1 cellular context compared by ENCODE assay signal in genomic region chr3:20185733-20186599, GRCh38.
TF ChIP-seq lines count a peak whose summit lies in the region.

SGO1 (minus strand) TSS chr3:20186206; CDS start chr3:20184027, 2,179 bp downstream.

TF ChIP-seq in K562, 482 proteins besides CTCF, POLR2A, EP300 and RAD21 (continued from another document and continues in another):
- TF ChIP-seq, protein P1, sequence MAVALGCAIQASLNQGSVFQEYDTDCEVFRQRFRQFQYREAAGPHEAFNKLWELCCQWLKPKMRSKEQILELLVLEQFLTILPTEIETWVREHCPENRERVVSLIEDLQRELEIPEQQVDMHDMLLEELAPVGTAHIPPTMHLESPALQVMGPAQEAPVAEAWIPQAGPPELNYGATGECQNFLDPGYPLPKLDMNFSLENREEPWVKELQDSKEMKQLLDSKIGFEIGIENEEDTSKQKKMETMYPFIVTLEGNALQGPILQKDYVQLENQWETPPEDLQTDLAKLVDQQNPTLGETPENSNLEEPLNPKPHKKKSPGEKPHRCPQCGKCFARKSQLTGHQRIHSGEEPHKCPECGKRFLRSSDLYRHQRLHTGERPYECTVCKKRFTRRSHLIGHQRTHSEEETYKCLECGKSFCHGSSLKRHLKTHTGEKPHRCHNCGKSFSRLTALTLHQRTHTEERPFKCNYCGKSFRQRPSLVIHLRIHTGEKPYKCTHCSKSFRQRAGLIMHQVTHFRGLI (CRISPR knock-in tag; IDR thresholded peaks at IDR 0.05) = no peak
- TF ChIP-seq SMAD2 (IDR thresholded peaks at IDR 0.05; ENCODE audit: low read depth, low read length) = no peak
- TF ChIP-seq GATAD2A (IDR thresholded peaks at IDR 0.05) = no peak
- TF ChIP-seq CBX3 (IDR thresholded peaks at IDR 0.05; ENCODE audit: borderline replicate concordance in 1 of 2, low read length in 2 of 2) = no peak; a peak in 1 of 3 replicates
- TF ChIP-seq ZNF408 (CRISPR knock-in tag; IDR thresholded peaks at IDR 0.05; ENCODE audit: low read depth) = no peak
- no peak for TF ChIP-seq ELK1 (CRISPR knock-in tag; IDR thresholded peaks at IDR 0.05)
- no peak for TF ChIP-seq HOXB6 (CRISPR knock-in tag; IDR thresholded peaks at IDR 0.05; ENCODE audit: borderline replicate concordance)
- no peak for TF ChIP-seq EZH2 (IDR thresholded peaks at IDR 0.05; ENCODE audit: borderline replicate concordance, low read depth, low read length)
- no peak for TF ChIP-seq NFXL1 (CRISPR knock-in tag; IDR thresholded peaks at IDR 0.05)
- no peak for TF ChIP-seq ZNF780A (CRISPR knock-in tag; IDR thresholded peaks at IDR 0.05)
- TF ChIP-seq MTA2 (IDR thresholded peaks at IDR 0.05; ENCODE audit: low read depth) = no peak
- TF ChIP-seq PREB (CRISPR knock-in tag; IDR thresholded peaks at IDR 0.05) = 0 out of 2 replicates have a peak, but pooled peaks have one; percentile 81
- no peak for TF ChIP-seq HNRNPK (IDR thresholded peaks at IDR 0.05; ENCODE audit: low read depth, low read length, poor library complexity, severe bottlenecking)
- TF ChIP-seq, protein P2, sequence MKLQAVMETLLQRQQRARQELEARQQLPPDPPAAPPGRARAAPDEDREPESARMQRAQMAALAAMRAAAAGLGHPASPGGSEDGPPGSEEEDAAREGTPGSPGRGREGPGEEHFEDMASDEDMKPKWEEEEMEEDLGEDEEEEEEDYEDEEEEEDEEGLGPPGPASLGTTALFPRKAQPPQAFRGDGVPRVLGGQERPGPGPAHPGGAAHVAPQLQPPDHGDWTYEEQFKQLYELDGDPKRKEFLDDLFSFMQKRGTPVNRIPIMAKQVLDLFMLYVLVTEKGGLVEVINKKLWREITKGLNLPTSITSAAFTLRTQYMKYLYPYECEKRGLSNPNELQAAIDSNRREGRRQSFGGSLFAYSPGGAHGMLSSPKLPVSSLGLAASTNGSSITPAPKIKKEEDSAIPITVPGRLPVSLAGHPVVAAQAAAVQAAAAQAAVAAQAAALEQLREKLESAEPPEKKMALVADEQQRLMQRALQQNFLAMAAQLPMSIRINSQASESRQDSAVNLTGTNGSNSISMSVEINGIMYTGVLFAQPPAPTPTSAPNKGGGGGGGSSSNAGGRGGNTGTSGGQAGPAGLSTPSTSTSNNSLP (IDR thresholded peaks at IDR 0.05; ENCODE audit: borderline replicate concordance, low read depth, low read length) = no peak; the same call in 1 of the 2 replicates
- TF ChIP-seq MEF2A (IDR thresholded peaks at IDR 0.05; ENCODE audit: control insufficient read depth, low read depth, low read length) = no peak
- TF ChIP-seq, protein P3, sequence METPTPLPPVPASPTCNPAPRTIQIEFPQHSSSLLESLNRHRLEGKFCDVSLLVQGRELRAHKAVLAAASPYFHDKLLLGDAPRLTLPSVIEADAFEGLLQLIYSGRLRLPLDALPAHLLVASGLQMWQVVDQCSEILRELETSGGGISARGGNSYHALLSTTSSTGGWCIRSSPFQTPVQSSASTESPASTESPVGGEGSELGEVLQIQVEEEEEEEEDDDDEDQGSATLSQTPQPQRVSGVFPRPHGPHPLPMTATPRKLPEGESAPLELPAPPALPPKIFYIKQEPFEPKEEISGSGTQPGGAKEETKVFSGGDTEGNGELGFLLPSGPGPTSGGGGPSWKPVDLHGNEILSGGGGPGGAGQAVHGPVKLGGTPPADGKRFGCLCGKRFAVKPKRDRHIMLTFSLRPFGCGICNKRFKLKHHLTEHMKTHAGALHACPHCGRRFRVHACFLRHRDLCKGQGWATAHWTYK (CRISPR knock-in tag; IDR thresholded peaks at IDR 0.05) = peak; percentile 54; the same call in 1 of the 2 replicates
- peak; percentile 97 for TF ChIP-seq SP1 (CRISPR knock-in tag; IDR thresholded peaks at IDR 0.05)
- TF ChIP-seq CREB3 (tag; conservative IDR thresholded peaks at IDR 0.05; ENCODE audit: low read depth) = no peak
- TF ChIP-seq, protein P4, sequence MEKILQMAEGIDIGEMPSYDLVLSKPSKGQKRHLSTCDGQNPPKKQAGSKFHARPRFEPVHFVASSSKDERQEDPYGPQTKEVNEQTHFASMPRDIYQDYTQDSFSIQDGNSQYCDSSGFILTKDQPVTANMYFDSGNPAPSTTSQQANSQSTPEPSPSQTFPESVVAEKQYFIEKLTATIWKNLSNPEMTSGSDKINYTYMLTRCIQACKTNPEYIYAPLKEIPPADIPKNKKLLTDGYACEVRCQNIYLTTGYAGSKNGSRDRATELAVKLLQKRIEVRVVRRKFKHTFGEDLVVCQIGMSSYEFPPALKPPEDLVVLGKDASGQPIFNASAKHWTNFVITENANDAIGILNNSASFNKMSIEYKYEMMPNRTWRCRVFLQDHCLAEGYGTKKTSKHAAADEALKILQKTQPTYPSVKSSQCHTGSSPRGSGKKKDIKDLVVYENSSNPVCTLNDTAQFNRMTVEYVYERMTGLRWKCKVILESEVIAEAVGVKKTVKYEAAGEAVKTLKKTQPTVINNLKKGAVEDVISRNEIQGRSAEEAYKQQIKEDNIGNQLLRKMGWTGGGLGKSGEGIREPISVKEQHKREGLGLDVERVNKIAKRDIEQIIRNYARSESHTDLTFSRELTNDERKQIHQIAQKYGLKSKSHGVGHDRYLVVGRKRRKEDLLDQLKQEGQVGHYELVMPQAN (IDR thresholded peaks at IDR 0.05; ENCODE audit: borderline replicate concordance) = peak; percentile 98
- TF ChIP-seq DACH1 (IDR thresholded peaks at IDR 0.05; ENCODE audit: partially characterized antibody) = no peak
- no peak for TF ChIP-seq PPARD (CRISPR knock-in tag; IDR thresholded peaks at IDR 0.05)
- TF ChIP-seq NCOA2 (IDR thresholded peaks at IDR 0.05; ENCODE audit: partially characterized antibody in 2 of 2) = no peak
- 0 out of 2 replicates have a peak, but pooled peaks have one; percentile 1 for TF ChIP-seq ZSCAN32 (CRISPR knock-in tag; IDR thresholded peaks at IDR 0.05)
- no peak for TF ChIP-seq MYNN (IDR thresholded peaks at IDR 0.05)
- no peak for TF ChIP-seq MYNN (CRISPR knock-in tag; IDR thresholded peaks at IDR 0.05)
- TF ChIP-seq, protein P5, sequence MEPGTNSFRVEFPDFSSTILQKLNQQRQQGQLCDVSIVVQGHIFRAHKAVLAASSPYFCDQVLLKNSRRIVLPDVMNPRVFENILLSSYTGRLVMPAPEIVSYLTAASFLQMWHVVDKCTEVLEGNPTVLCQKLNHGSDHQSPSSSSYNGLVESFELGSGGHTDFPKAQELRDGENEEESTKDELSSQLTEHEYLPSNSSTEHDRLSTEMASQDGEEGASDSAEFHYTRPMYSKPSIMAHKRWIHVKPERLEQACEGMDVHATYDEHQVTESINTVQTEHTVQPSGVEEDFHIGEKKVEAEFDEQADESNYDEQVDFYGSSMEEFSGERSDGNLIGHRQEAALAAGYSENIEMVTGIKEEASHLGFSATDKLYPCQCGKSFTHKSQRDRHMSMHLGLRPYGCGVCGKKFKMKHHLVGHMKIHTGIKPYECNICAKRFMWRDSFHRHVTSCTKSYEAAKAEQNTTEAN (CRISPR knock-in tag; IDR thresholded peaks at IDR 0.05) = no peak
- TF ChIP-seq CBX1 (IDR thresholded peaks at IDR 0.05; ENCODE audit: low read depth) = no peak; the same call in none of the 2 replicates
- TF ChIP-seq, protein P6, sequence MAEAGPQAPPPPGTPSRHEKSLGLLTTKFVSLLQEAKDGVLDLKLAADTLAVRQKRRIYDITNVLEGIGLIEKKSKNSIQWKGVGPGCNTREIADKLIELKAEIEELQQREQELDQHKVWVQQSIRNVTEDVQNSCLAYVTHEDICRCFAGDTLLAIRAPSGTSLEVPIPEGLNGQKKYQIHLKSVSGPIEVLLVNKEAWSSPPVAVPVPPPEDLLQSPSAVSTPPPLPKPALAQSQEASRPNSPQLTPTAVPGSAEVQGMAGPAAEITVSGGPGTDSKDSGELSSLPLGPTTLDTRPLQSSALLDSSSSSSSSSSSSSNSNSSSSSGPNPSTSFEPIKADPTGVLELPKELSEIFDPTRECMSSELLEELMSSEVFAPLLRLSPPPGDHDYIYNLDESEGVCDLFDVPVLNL (CRISPR knock-in tag; IDR thresholded peaks at IDR 0.05; ENCODE audit: low read depth) = peak; percentile 100
- peak; percentile 87 for TF ChIP-seq ELF1 (tag; IDR thresholded peaks at IDR 0.05)
- TF ChIP-seq SNRNP70 (optimal IDR thresholded peaks at IDR 0.05; ENCODE audit: low read depth, low read length) = no peak
- TF ChIP-seq HLTF (IDR thresholded peaks at IDR 0.05) = peak; percentile 92
- TF ChIP-seq RFX1 (IDR thresholded peaks at IDR 0.05) = no peak
- TF ChIP-seq FOXA3 (CRISPR knock-in tag; conservative IDR thresholded peaks at IDR 0.05 in 1 of 2, IDR thresholded peaks at IDR 0.05 in 1 of 2) = peak in 1 of 2 experiments; percentile 70; a peak in 1 of 4 replicates
- no peak for TF ChIP-seq KAT8 (IDR thresholded peaks at IDR 0.05; ENCODE audit: low read depth)
- no peak for TF ChIP-seq ZNF77 (CRISPR knock-in tag; IDR thresholded peaks at IDR 0.05)
- TF ChIP-seq HDGF (IDR thresholded peaks at IDR 0.05) = 0 out of 2 replicates have a peak, but pooled peaks have one; percentile 69
- TF ChIP-seq SMAD4 (CRISPR knock-in tag; conservative IDR thresholded peaks at IDR 0.05) = peak; percentile 84
- no peak for TF ChIP-seq MTF1 (CRISPR knock-in tag; IDR thresholded peaks at IDR 0.05; ENCODE audit: borderline replicate concordance)
- TF ChIP-seq ARID1B (IDR thresholded peaks at IDR 0.05) = no peak; the same call in 1 of the 2 replicates
- TF ChIP-seq E4F1 (CRISPR knock-in tag; IDR thresholded peaks at IDR 0.05; ENCODE audit: borderline replicate concordance) = no peak
- 0 out of 2 replicates have a peak, but pooled peaks have one; percentile 2 for TF ChIP-seq NCOR1 (IDR thresholded peaks at IDR 0.05)
- no peak; the same call in 1 of the 2 replicates for TF ChIP-seq ZNF589 (CRISPR knock-in tag; IDR thresholded peaks at IDR 0.05; ENCODE audit: low read depth)
- TF ChIP-seq LARP7 (IDR thresholded peaks at IDR 0.05) = 0 out of 2 replicates have a peak, but pooled peaks have one; percentile 39
- no peak for TF ChIP-seq CREBBP (IDR thresholded peaks at IDR 0.05; ENCODE audit: low read depth, low read length)
- TF ChIP-seq MITF (IDR thresholded peaks at IDR 0.05) = peak; percentile 83
- TF ChIP-seq SREBF2 (CRISPR knock-in tag; IDR thresholded peaks at IDR 0.05) = no peak
- TF ChIP-seq SRSF1 (IDR thresholded peaks at IDR 0.05; ENCODE audit: low read depth, low read length) = no peak
- TF ChIP-seq BRCA1 (IDR thresholded peaks at IDR 0.05) = no peak
- no peak for TF ChIP-seq BRCA1 (CRISPR knock-in tag; IDR thresholded peaks at IDR 0.05)
- TF ChIP-seq FOS (IDR thresholded peaks at IDR 0.05; ENCODE audit: extremely low read depth, insufficient read length) = peak; percentile 88
- TF ChIP-seq ETV6 (IDR thresholded peaks at IDR 0.05; ENCODE audit: borderline replicate concordance in 1 of 2, low read depth in 2 of 2, low read length in 1 of 2) = no peak; a peak in 2 of 4 replicates
- no peak for TF ChIP-seq ETV6 (CRISPR knock-in tag; IDR thresholded peaks at IDR 0.05; ENCODE audit: borderline replicate concordance)
- TF ChIP-seq BHLHE40 (IDR thresholded peaks at IDR 0.05; ENCODE audit: low read length) = peak; percentile 98
